Comparison of ENCODE assay signal across 16 cellular contexts in the genomic region with DNA sequence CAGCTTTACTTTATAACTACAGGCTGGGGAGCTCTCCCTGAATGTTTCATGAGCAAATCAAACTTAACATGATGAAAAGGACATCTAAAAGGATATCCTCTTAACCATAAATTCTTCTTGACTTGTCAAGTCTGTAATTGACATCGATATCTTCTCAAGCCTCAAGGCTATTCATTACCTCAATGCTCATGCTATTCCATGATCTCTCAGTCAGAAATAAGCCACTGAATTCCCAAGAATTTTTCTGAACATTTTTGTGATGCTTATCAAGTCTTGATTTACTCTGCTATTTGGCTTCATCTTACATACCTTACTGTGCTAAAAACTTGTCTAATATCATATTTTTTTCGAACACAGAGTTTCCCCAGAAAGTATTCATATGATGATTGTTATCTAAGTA.
DNase-seq lines count a peak whose midpoint lies in the region; ATAC-seq and TF ChIP-seq lines count a peak whose summit lies in the region.
"Had no signal": no experiment of that assay in that cellular context is flagged by ENCODE, and none has a peak within 500 bp of the region (broad histone marks: within the 10 kb centered on the region; RNA-seq: fewer than 3 reads in every experiment).

No MANE protein-coding gene starts in this region.

- POLR2A ChIA-PET in CD4-positive, alpha-beta T cell (lab: Charles Lee) = no interaction called here

- H3K79me1 ChIP-seq in trophoblast cell (ENCODE audit: low read length) = no peaks in the 10 kb centered on the region

- no peak overlapping the region for H4K12ac ChIP-seq in trophoblast cell (ENCODE audit: low read depth, low read length)

- no peaks in the 10 kb centered on the region for H3K36me3 Mint-ChIP-seq in CD4-positive, alpha-beta T cell (ENCODE audit: low read depth)
- H3K36me3 Mint-ChIP-seq: CD4-positive, alpha-beta memory T cell had no signal

- H3K27me3 Mint-ChIP-seq in CD4-positive, alpha-beta T cell = no peaks in the 10 kb centered on the region
- H3K27me3 Mint-ChIP-seq: B cell; CD4-positive, alpha-beta memory T cell had no signal

- peak; percentile 15 for DNase-seq in AG10803 (ENCODE audit: low read depth)
- peak; percentile 37 for DNase-seq in M059J (ENCODE audit: low read depth)
- DNase-seq in adipocyte (ENCODE audit: low read depth) = peak; percentile 23
- peak; percentile 12 to 95 for DNase-seq in trophoblast cell
- no peak for DNase-seq in CD4-positive, alpha-beta T cell
- no peak for DNase-seq in activated naive CD4-positive, alpha-beta T cell treated with Interleukin-2 at 50 U/mL for 16 hours
- DNase-seq in activated CD4-positive, alpha-beta T cell treated with anti-CD3 and anti-CD28 coated beads, Interleukin-2, amount 50 U/mL, for 1 hour = no peak
- DNase-seq: 8988T; C1 segment of cervical spinal cord; CD4-positive, alpha-beta memory T cell; DMS153; DMS79 treated with DMSO at 0.1 percent for 48 hours; GDM1; H7 had no signal

- H3K36me3 ChIP-seq in adipocyte (ENCODE audit: control insufficient read depth, insufficient read depth, low read length, severe bottlenecking) (no peaks in the 10 kb centered on the region), trophoblast cell (ENCODE audit: control insufficient read depth in 1 of 2, insufficient read depth in 2 of 2, low read length in 2 of 2) (no peaks in the 10 kb centered on the region)

- H3K9me3 ChIP-seq in adipocyte (ENCODE audit: control insufficient read depth, low read length) = peaks cover 1% of the 10 kb centered on the region
- H3K9me3 ChIP-seq in trophoblast cell (ENCODE audit: insufficient read depth, low read depth, low read length) = no peaks in the 10 kb centered on the region
- H3K9me3 ChIP-seq in CD4-positive, alpha-beta T cell (ENCODE audit: control insufficient read depth, low read length) = no peaks in the 10 kb centered on the region

- H3K4me3 ChIP-seq in AG10803 (ENCODE audit: low read length) (no peak overlapping the region), adipocyte (ENCODE audit: low read length) (no peak overlapping the region), trophoblast cell (ENCODE audit: low read depth, low read length) (no peak overlapping the region)
- H3K4me3 ChIP-seq: GM23338 had no signal

- no peak overlapping the region for H2BK5ac ChIP-seq in trophoblast cell (ENCODE audit: low read depth, low read length, poor library complexity)

- no peak overlapping the region for H2BK120ac ChIP-seq in trophoblast cell (ENCODE audit: insufficient read depth, low read length, poor library complexity)

- no peak overlapping the region for H2AK5ac ChIP-seq in trophoblast cell (ENCODE audit: low read length)

- no peak overlapping the region for H2AFZ ChIP-seq in trophoblast cell (ENCODE audit: insufficient read depth, low read length, poor library complexity)
- H2AFZ ChIP-seq: GM23338 had no signal

- no peak overlapping the region for H3K4me2 ChIP-seq in trophoblast cell (ENCODE audit: low read length)
- H3K4me2 ChIP-seq: GM23338 had no signal

- intact Hi-C loops in CD4-positive, alpha-beta T cell (cut with DNase I, micrococcal nuclease) = no loop called here

- no peak overlapping the region for H3K23ac ChIP-seq in trophoblast cell (ENCODE audit: low read length)

- no peak overlapping the region for H2BK12ac ChIP-seq in trophoblast cell (ENCODE audit: low read length)

- no peak overlapping the region for H3K4ac ChIP-seq in trophoblast cell (ENCODE audit: low read depth, low read length)

- H3K9ac ChIP-seq in adipocyte (ENCODE audit: low read length) (no peak overlapping the region), trophoblast cell (ENCODE audit: low read length) (no peak overlapping the region)

- no peak overlapping the region for H3K27ac Mint-ChIP-seq in CD4-positive, alpha-beta T cell
- H3K27ac Mint-ChIP-seq: B cell; CD4-positive, alpha-beta memory T cell; GM23338 had no signal

- no peak overlapping the region for H4K8ac ChIP-seq in trophoblast cell (ENCODE audit: low read depth, low read length)

- no peak overlapping the region for H3K14ac ChIP-seq in trophoblast cell (ENCODE audit: low read length)

- H3K18ac ChIP-seq in trophoblast cell (ENCODE audit: low read length) = no peak overlapping the region

- H3K9me3 Mint-ChIP-seq in CD4-positive, alpha-beta T cell = peaks cover 11% of the 10 kb centered on the region
- H3K9me3 Mint-ChIP-seq: GM23338 had no signal

- H3K79me2 ChIP-seq in trophoblast cell (ENCODE audit: control insufficient read depth, insufficient read depth, low read length, poor library complexity) = no peaks in the 10 kb centered on the region

- H4K91ac ChIP-seq in trophoblast cell (ENCODE audit: low read depth, low read length) = no peak overlapping the region

- no peak overlapping the region for H3K4me3 Mint-ChIP-seq in CD4-positive, alpha-beta T cell
- H3K4me3 Mint-ChIP-seq: B cell; CD4-positive, alpha-beta memory T cell; GM23338 had no signal

- H3K27me3 ChIP-seq in adipocyte (replicated peaks; ENCODE audit: control insufficient read depth, insufficient read depth, low read length) = no peaks in the 10 kb centered on the region
- H3K27me3 ChIP-seq in trophoblast cell (ENCODE audit: insufficient read depth, low read length) = no peaks in the 10 kb centered on the region
- no peaks in the 10 kb centered on the region for H3K27me3 ChIP-seq in CD4-positive, alpha-beta T cell (ENCODE audit: control insufficient read depth, insufficient read depth, low read length)

- TF ChIP-seq CTCF in AG10803 (conservative IDR thresholded peaks at IDR 0.05; ENCODE audit: low read length) = no peak
- no peak for TF ChIP-seq CTCF in CD4-positive, alpha-beta T cell (IDR thresholded peaks at IDR 0.05)

- CTCF ChIA-PET in CD4-positive, alpha-beta T cell (lab: Charles Lee) = no interaction called here

- no peak for ATAC-seq in CD4-positive, alpha-beta T cell (ENCODE audit: poor library complexity)
- ATAC-seq: GM23338 had no signal

- H3K4me1 Mint-ChIP-seq in CD4-positive, alpha-beta T cell (ENCODE audit: low read depth) = no peaks in the 10 kb centered on the region
- H3K4me1 Mint-ChIP-seq: B cell; CD4-positive, alpha-beta memory T cell; GM23338 had no signal

- H3K27ac ChIP-seq in trophoblast cell (ENCODE audit: low read depth, low read length) = no peak overlapping the region
- H3K27ac ChIP-seq in CD4-positive, alpha-beta T cell (ENCODE audit: low read depth, low read length) = no peak overlapping the region

- H3K4me1 ChIP-seq in adipocyte (ENCODE audit: control insufficient read depth, insufficient read depth, low read length) (no peaks in the 10 kb centered on the region), trophoblast cell (ENCODE audit: control insufficient read depth in 1 of 2, insufficient read depth in 2 of 2, low read length in 2 of 2) (no peaks in the 10 kb centered on the region)

- no CpG with 5 or more reads among the region's 2 CpGs for WGBS in trophoblast cell (ENCODE audit: extremely low coverage, insufficient coverage, insufficient read length)

Comparison
In these comparisons a context has a peak if more than half of its experiments do, and no peak if none do; other contexts are left out.
1. DNase-seq: peak in AG10803 (single experiment), M059J (single experiment), adipocyte (single experiment) and trophoblast cell (2 of 2); none in CD4-positive, alpha-beta T cell (0 of 10), activated naive CD4-positive, alpha-beta T cell treated with Interleukin-2 at 50 U/mL for 16 hours (single experiment) and activated CD4-positive, alpha-beta T cell treated with anti-CD3 and anti-CD28 coated beads, Interleukin-2, amount 50 U/mL, for 1 hour (single experiment).